ENCODE assay signal across 11 cellular contexts in genomic region chr6:10383312-10384063, GRCh38. TPM values are rescaled to one million over a fixed set of nuclear protein-coding genes. Genes with fewer than 3 reads are reported as not detected.
DNase-seq lines count a peak whose midpoint lies in the region; ATAC-seq and TF ChIP-seq lines count a peak whose summit lies in the region.
"Had no signal": no experiment of that assay in that cellular context is flagged by ENCODE, and none has a peak within 500 bp of the region (broad histone marks: within the 10 kb centered on the region; RNA-seq: fewer than 3 reads in every experiment).

No MANE protein-coding gene starts in this region.

- H3K27ac Mint-ChIP-seq in activated T-cell treated with anti-CD3 and anti-CD28 coated beads, Interleukin-2, amount 50 U/mL, for 72 hours, result peak overlapping the region; percentile 72
- H3K27ac Mint-ChIP-seq in activated T-cell treated with anti-CD3 and anti-CD28 coated beads, Interleukin-2, amount 50 U/mL, for 24 hours, result no peak overlapping the region
- H3K27ac Mint-ChIP-seq in type B pancreatic cell, result peak overlapping the region; percentile 74

- H4K20me1 ChIP-seq in SK-N-SH (ENCODE audit: insufficient read depth), result no peaks in the 10 kb centered on the region

- no peak overlapping the region for H3K4me3 ChIP-seq in SK-N-SH (ENCODE audit: low read depth in 2 of 2, low read length in 1 of 2)
- H3K4me3 ChIP-seq in iPS-18c (ENCODE audit: insufficient read depth, low read depth, low read length), result peak overlapping the region; percentile 25; the same call in 1 of the 2 replicates

- H3K9me3 ChIP-seq in SK-N-SH (no peaks in the 10 kb centered on the region), iPS-18c (ENCODE audit: control insufficient read depth, insufficient read depth, low read length) (no peaks in the 10 kb centered on the region)
- H3K9me3 ChIP-seq: ascending aorta had no signal

- CTCF ChIA-PET in SK-N-SH (lab: Yijun Ruan, JAX), result no interaction called here

- H2AFZ ChIP-seq in SK-N-SH (ENCODE audit: low read depth), result no peak overlapping the region

- no peak for TF ChIP-seq CTCF in SK-N-SH (IDR thresholded peaks at IDR 0.05)
- no peak for TF ChIP-seq CTCF in type B pancreatic cell (conservative IDR thresholded peaks at IDR 0.05)

- peaks cover 5 to 9% of the 10 kb centered on the region in 2 donors for H3K36me3 Mint-ChIP-seq in activated T-cell treated with anti-CD3 and anti-CD28 coated beads, Interleukin-2, amount 50 U/mL, for 72 hours (ENCODE audit: insufficient read depth in 2 of 2)
- H3K36me3 Mint-ChIP-seq in activated T-cell treated with anti-CD3 and anti-CD28 coated beads, Interleukin-2, amount 50 U/mL, for 24 hours (ENCODE audit: low read depth), result no peaks in the 10 kb centered on the region
- H3K36me3 Mint-ChIP-seq in type B pancreatic cell, result no peaks in the 10 kb centered on the region

- no peak for DNase-seq in activated T-cell treated with anti-CD3 and anti-CD28 coated beads, Interleukin-2, amount 50 U/mL, for 72 hours
- no peak for DNase-seq in activated T-cell treated with anti-CD3 and anti-CD28 coated beads, Interleukin-2, amount 50 U/mL, for 24 hours
- DNase-seq in SK-N-SH, result peak; percentile 48
- no peak for DNase-seq in type B pancreatic cell (ENCODE audit: extremely low spot score, unreplicated experiment)
- no peak for DNase-seq in Kasumi-1 (lab: John Stamatoyannopoulos, UW)
- DNase-seq: DND-41, substantia nigra had no signal

- H3K9ac ChIP-seq in SK-N-SH, result no peak overlapping the region

- H3K4me2 ChIP-seq in SK-N-SH, result no peak overlapping the region

- TF ChIP-seq EP300 in SK-N-SH (IDR thresholded peaks at IDR 0.05; ENCODE audit: borderline replicate concordance in 1 of 2, low read depth in 1 of 2, low read length in 1 of 2), result no peak

- peaks cover 80% of the 10 kb centered on the region for H3K27me3 Mint-ChIP-seq in activated T-cell treated with anti-CD3 and anti-CD28 coated beads, Interleukin-2, amount 50 U/mL, for 72 hours (ENCODE audit: low read depth)
- H3K27me3 Mint-ChIP-seq in activated T-cell treated with anti-CD3 and anti-CD28 coated beads, Interleukin-2, amount 50 U/mL, for 24 hours, result peaks cover 91% of the 10 kb centered on the region
- peaks cover 73% of the 10 kb centered on the region for H3K27me3 Mint-ChIP-seq in type B pancreatic cell

- H3K79me2 ChIP-seq in SK-N-SH (ENCODE audit: insufficient read depth), result no peaks in the 10 kb centered on the region

- H3K27ac ChIP-seq in SK-N-SH (ENCODE audit: low read depth in 2 of 2, low read length in 1 of 2), result no peak overlapping the region
- H3K27ac ChIP-seq: ascending aorta had no signal

- 7% methylated on average over 25 of the region's 51 CpGs for WGBS in SK-N-SH (ENCODE audit: low lambda C conversion rate)

- peaks cover 1 to 2% of the 10 kb centered on the region in 2 donors for H3K9me3 Mint-ChIP-seq in activated T-cell treated with anti-CD3 and anti-CD28 coated beads, Interleukin-2, amount 50 U/mL, for 72 hours
- H3K9me3 Mint-ChIP-seq in activated T-cell treated with anti-CD3 and anti-CD28 coated beads, Interleukin-2, amount 50 U/mL, for 24 hours, result peaks cover 11% of the 10 kb centered on the region
- H3K9me3 Mint-ChIP-seq in type B pancreatic cell, result no peaks in the 10 kb centered on the region

- H3K4me3 Mint-ChIP-seq in activated T-cell treated with anti-CD3 and anti-CD28 coated beads, Interleukin-2, amount 50 U/mL, for 72 hours, result peak overlapping the region; percentile 1 to 15
- no peak overlapping the region for H3K4me3 Mint-ChIP-seq in activated T-cell treated with anti-CD3 and anti-CD28 coated beads, Interleukin-2, amount 50 U/mL, for 24 hours
- H3K4me3 Mint-ChIP-seq in type B pancreatic cell, result peak overlapping the region; percentile 80

- ATAC-seq in activated T-cell treated with anti-CD3 and anti-CD28 coated beads, Interleukin-2, amount 50 U/mL, for 72 hours (replicated peaks in 1 of 2), result no peak
- ATAC-seq in HG02852 (IDR thresholded peaks at IDR 0.05; ENCODE audit: unreplicated experiment) (no peak), HG03469 (IDR thresholded peaks at IDR 0.05; ENCODE audit: unreplicated experiment) (no peak)

- no peaks in the 10 kb centered on the region for H3K9me2 ChIP-seq in SK-N-SH

- TF ChIP-seq RAD21 in SK-N-SH (IDR thresholded peaks at IDR 0.05; ENCODE audit: low read length), result no peak

- peaks cover 86% of the 10 kb centered on the region for H3K27me3 ChIP-seq in SK-N-SH (ENCODE audit: insufficient read depth)

- POLR2A ChIA-PET in SK-N-SH (lab: Yijun Ruan, JAX), result no interaction called here

- no peaks in the 10 kb centered on the region for H3F3A ChIP-seq in SK-N-SH (replicated peaks; ENCODE audit: insufficient read depth)

- H3K4me1 ChIP-seq in SK-N-SH (ENCODE audit: control insufficient read depth in 1 of 2, insufficient read depth in 2 of 2, low read depth in 1 of 2, low read length in 1 of 2), result no peaks in the 10 kb centered on the region; a peak in 1 of 4 replicates

- no peaks in the 10 kb centered on the region for H3K36me3 ChIP-seq in SK-N-SH (replicated peaks in 1 of 2; ENCODE audit: control insufficient read depth in 1 of 2, insufficient read depth in 2 of 2, low read length in 1 of 2)
- H3K36me3 ChIP-seq: ascending aorta had no signal

- H3K4me1 Mint-ChIP-seq in activated T-cell treated with anti-CD3 and anti-CD28 coated beads, Interleukin-2, amount 50 U/mL, for 72 hours (ENCODE audit: low read depth), result peaks cover 28% of the 10 kb centered on the region
- peaks cover 18% of the 10 kb centered on the region for H3K4me1 Mint-ChIP-seq in activated T-cell treated with anti-CD3 and anti-CD28 coated beads, Interleukin-2, amount 50 U/mL, for 24 hours (ENCODE audit: low read depth)
- H3K4me1 Mint-ChIP-seq in type B pancreatic cell (ENCODE audit: unreplicated experiment), result peaks cover 36% of the 10 kb centered on the region

TF ChIP-seq in SK-N-SH, 30 proteins besides CTCF, POLR2A, EP300 and RAD21:
- TF ChIP-seq MXI1 (IDR thresholded peaks at IDR 0.05; ENCODE audit: low read depth, low read length), result no peak
- TF ChIP-seq TAF1 (IDR thresholded peaks at IDR 0.05; ENCODE audit: borderline replicate concordance, low read depth, low read length), result no peak
- TF ChIP-seq SMC3 (IDR thresholded peaks at IDR 0.05; ENCODE audit: low read depth, low read length), result no peak
- TF ChIP-seq POLR2AphosphoS5 (IDR thresholded peaks at IDR 0.05; ENCODE audit: low read depth, low read length), result no peak
- no peak for TF ChIP-seq TEAD4 (IDR thresholded peaks at IDR 0.05; ENCODE audit: borderline replicate concordance, insufficient read depth)
- TF ChIP-seq ELF1 (IDR thresholded peaks at IDR 0.05), result no peak
- no peak for TF ChIP-seq GATA2 (CRISPR knock-in tag; IDR thresholded peaks at IDR 0.05)
- TF ChIP-seq FOXJ3 (CRISPR knock-in tag; IDR thresholded peaks at IDR 0.05), result no peak
- TF ChIP-seq CHD2 (IDR thresholded peaks at IDR 0.05; ENCODE audit: low read length, partially characterized antibody), result no peak
- no peak for TF ChIP-seq RFX5 (IDR thresholded peaks at IDR 0.05; ENCODE audit: low read length)
- no peak for TF ChIP-seq ZBTB33 (IDR thresholded peaks at IDR 0.05; ENCODE audit: borderline replicate concordance, low read depth)

RNA-seq across cellular contexts. Expression of gene TFAP2A, which starts 31.4 kb away (rescaled TPM):
- under 1 TPM; 0.35 to 0.36 TPM for total RNA-seq in activated T-cell treated with anti-CD3 and anti-CD28 coated beads, Interleukin-2, amount 50 U/mL, for 72 hours
- polyA plus RNA-seq in SK-N-SH (2012; rRNA removed), result 0.02 and 0.07 TPM in 2 replicates
- 0.05 TPM in 2 replicates for polyA plus RNA-seq in SK-N-SH (2012; cell fraction: cytosol; rRNA removed)
- polyA plus RNA-seq in SK-N-SH (2012; cell fraction: nucleus; rRNA removed), result 0.07 TPM in 1 of 2 replicates, not detected in the other
- total RNA-seq in type B pancreatic cell (ENCODE audit: low replicate concordance), result 66.6 and 143 TPM in 2 replicates

Comparison
In these comparisons a context has a peak if more than half of its experiments do, and no peak if none do; other contexts are left out.
1. RNA of gene TFAP2A, which starts 31.4 kb away (total RNA-seq): 66.6 to 143 TPM in type B pancreatic cell; 0.35 to 0.36 TPM in activated T-cell treated with anti-CD3 and anti-CD28 coated beads, Interleukin-2, amount 50 U/mL, for 72 hours; every median in the first group is over 10 times any median in the second.